In the genomic region with DNA sequence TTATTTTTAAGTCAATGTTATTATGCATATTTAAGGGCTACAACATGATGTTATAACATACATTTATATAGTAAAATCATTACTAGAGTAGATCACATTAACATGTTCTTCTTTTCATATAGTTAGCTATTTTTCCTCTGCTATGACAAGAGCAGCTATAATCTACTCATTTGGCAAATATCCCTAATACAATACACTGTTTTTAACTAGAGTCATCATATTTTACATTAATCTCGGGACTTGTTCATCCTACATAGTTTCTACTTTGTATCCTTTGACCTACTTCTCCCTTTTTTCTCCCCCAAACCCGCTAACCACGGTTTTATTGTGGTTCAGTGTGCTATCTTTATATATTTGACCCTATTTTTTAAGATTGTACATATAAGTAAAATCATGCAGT, we compare ENCODE assay signal across 11 cellular contexts.
"Had no signal": no experiment of that assay in that cellular context is flagged by ENCODE, and none has a peak within 500 bp of the region (broad histone marks: within the 10 kb centered on the region; RNA-seq: fewer than 3 reads in every experiment).

No MANE protein-coding gene starts in this region.

- H3K9me3 ChIP-seq: HAP-1 had no signal

- FAIRE-seq: H1, H54 had no signal

- H3K4me2 ChIP-seq: GM23338 had no signal

- H3K36me3 ChIP-seq: HAP-1 had no signal

- DNase-seq: GM23248, GOT3, H7, H9, HCEC 1CT, HFFc6 had no signal

- H3K4me1 ChIP-seq: HAP-1 had no signal

- ATAC-seq: GM23338, HCT116 had no signal

- H3K9ac ChIP-seq: GM23248 had no signal

- H2AFZ ChIP-seq: GM23248, GM23338 had no signal

- H3K27ac ChIP-seq: GM23248 had no signal

- H3K4me3 ChIP-seq: GM23248, GM23338, HAP-1 had no signal
